In genomic region chr7:151059362-151060112, GRCh38 we compare ENCODE assay signal across 8 cellular contexts. TPM values are rescaled to one million over a fixed set of nuclear protein-coding genes. Genes with fewer than 3 reads are reported as not detected.
A peak's percentile ranks its signal among the peaks of the same experiment; 100 is the strongest.
DNase-seq lines count a peak whose midpoint lies in the region; ATAC-seq and TF ChIP-seq lines count a peak whose summit lies in the region.

A gene with protein sequence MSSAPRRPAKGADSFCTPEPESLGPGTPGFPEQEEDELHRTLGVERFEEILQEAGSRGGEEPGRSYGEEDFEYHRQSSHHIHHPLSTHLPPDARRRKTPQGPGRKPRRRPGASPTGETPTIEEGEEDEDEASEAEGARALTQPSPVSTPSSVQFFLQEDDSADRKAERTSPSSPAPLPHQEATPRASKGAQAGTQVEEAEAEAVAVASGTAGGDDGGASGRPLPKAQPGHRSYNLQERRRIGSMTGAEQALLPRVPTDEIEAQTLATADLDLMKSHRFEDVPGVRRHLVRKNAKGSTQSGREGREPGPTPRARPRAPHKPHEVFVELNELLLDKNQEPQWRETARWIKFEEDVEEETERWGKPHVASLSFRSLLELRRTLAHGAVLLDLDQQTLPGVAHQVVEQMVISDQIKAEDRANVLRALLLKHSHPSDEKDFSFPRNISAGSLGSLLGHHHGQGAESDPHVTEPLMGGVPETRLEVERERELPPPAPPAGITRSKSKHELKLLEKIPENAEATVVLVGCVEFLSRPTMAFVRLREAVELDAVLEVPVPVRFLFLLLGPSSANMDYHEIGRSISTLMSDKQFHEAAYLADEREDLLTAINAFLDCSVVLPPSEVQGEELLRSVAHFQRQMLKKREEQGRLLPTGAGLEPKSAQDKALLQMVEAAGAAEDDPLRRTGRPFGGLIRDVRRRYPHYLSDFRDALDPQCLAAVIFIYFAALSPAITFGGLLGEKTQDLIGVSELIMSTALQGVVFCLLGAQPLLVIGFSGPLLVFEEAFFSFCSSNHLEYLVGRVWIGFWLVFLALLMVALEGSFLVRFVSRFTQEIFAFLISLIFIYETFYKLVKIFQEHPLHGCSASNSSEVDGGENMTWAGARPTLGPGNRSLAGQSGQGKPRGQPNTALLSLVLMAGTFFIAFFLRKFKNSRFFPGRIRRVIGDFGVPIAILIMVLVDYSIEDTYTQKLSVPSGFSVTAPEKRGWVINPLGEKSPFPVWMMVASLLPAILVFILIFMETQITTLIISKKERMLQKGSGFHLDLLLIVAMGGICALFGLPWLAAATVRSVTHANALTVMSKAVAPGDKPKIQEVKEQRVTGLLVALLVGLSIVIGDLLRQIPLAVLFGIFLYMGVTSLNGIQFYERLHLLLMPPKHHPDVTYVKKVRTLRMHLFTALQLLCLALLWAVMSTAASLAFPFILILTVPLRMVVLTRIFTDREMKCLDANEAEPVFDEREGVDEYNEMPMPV (plus strand): TSS chr7:151059589. CDS start chr7:151061988, 2,399 bp downstream.

- dilution Hi-C loops in IMR-90 (cut with HindIII; ENCODE audit: low sequenced_read_pairs, unreplicated experiment): no loop called here

- H2AK5ac ChIP-seq in IMR-90 (ENCODE audit: low read depth, low read length): peak within 1 kb of the TSS; percentile 96

- peak within 1 kb of the TSS; percentile 97 for H3K14ac ChIP-seq in IMR-90 (replicated peaks; ENCODE audit: low read depth, low read length)

- in situ Hi-C loops in IMR-90 (cut with MboI; ENCODE audit: low sequenced_read_pairs): no loop called here

- H3K27me3 ChIP-seq in IMR-90 (ENCODE audit: control insufficient read depth, insufficient read depth, low read length) (no peaks in the 10 kb centered on the region), tibial artery (no peaks in the 10 kb centered on the region)

- peak within 1 kb of the TSS; percentile 100 for H2AK9ac ChIP-seq in IMR-90 (replicated peaks; ENCODE audit: low read depth, low read length, poor library complexity)

- peak within 1 kb of the TSS; percentile 69; the same call in 2 of the 3 replicates for H2BK15ac ChIP-seq in IMR-90 (ENCODE audit: low read depth, low read length)

- TF ChIP-seq POLR2A in IMR-90 (IDR thresholded peaks at IDR 0.05; ENCODE audit: low read depth, low read length): no peak; the same call in 1 of the 2 replicates

- H3K27ac ChIP-seq in IMR-90 (ENCODE audit: insufficient read depth, low read length): peak within 1 kb of the TSS; percentile 97
- H3K27ac ChIP-seq in tibial artery: peak within 1 kb of the TSS; percentile 91 to 98

- H4K91ac ChIP-seq in IMR-90 (ENCODE audit: insufficient read depth, low read depth, low read length): peak within 1 kb of the TSS; percentile 98

- peak within 1 kb of the TSS; percentile 84 for H2BK120ac ChIP-seq in IMR-90 (ENCODE audit: low read depth, low read length)

- H4K20me1 ChIP-seq in IMR-90 (ENCODE audit: insufficient read depth, low read length): peaks cover 25% of the 10 kb centered on the region

- peak within 1 kb of the TSS; percentile 94 to 100 for H4K8ac ChIP-seq in IMR-90 (ENCODE audit: low read depth in 2 of 2, low read length in 2 of 2)

- H3K9me3 ChIP-seq in IMR-90 (ENCODE audit: control insufficient read depth, insufficient read depth, low read length) (no peaks in the 10 kb centered on the region), tibial artery (no peaks in the 10 kb centered on the region)

- TF ChIP-seq RAD21 in IMR-90 (IDR thresholded peaks at IDR 0.05; ENCODE audit: low read length): 0 out of 2 replicates have a peak, but pooled peaks have one; percentile 21

- intact Hi-C loops in IMR-90 (cut with micrococcal nuclease) (loop anchor here (1.0 to 2.0 kb wide), 3 partner anchors 9 to 52 kb away; partner anchors contain the start of gene FASTK), tibial artery (cut with DNase I; ENCODE audit: low total_unique reads) (loop anchor here (2.0 kb wide), 2 partner anchors 27 to 31 kb away; partner anchors contain the start of genes ABCB8 and AGAP3)

- H3K9me3 Mint-ChIP-seq in activated naive CD4-positive, alpha-beta T cell treated with anti-CD3 and anti-CD28 coated beads, Interleukin-2, amount 50 U/mL, for 72 hours: no peaks in the 10 kb centered on the region

- peak within 1 kb of the TSS; percentile 18 for H2BK20ac ChIP-seq in IMR-90 (ENCODE audit: low read depth, low read length)

- peaks cover 43% of the 10 kb centered on the region for H3K4me1 ChIP-seq in IMR-90 (ENCODE audit: control insufficient read depth, insufficient read depth, low read length)
- peaks cover 0 to 61% (median 52%) of the 10 kb centered on the region in 4 donors for H3K4me1 ChIP-seq in tibial artery

- H3K4me3 ChIP-seq in IMR-90 (ENCODE audit: insufficient read depth, low read depth, low read length) (peak within 1 kb of the TSS; percentile 94), tibial artery (peak within 1 kb of the TSS; percentile 65 to 81)

- CTCF ChIA-PET in IMR-90 (lab: Yijun Ruan, JAX): no interaction called here

- peak within 1 kb of the TSS; percentile 80 for H4K5ac ChIP-seq in IMR-90 (ENCODE audit: low read depth, low read length)

- peak within 1 kb of the TSS; percentile 84 for H3K9ac ChIP-seq in IMR-90 (ENCODE audit: low read depth, low read length)

- H3K56ac ChIP-seq in IMR-90 (ENCODE audit: extremely low read depth, insufficient read depth, low read length): peak within 1 kb of the TSS; percentile 95

- BruUV-seq in IMR-90 (replicated peaks; lab: Mats Ljungman, UMichigan): no TSS peak

- no peaks in the 10 kb centered on the region for H3K36me3 Mint-ChIP-seq in activated naive CD4-positive, alpha-beta T cell treated with anti-CD3 and anti-CD28 coated beads, Interleukin-2, amount 50 U/mL, for 72 hours

- peaks cover 12% of the 10 kb centered on the region; the same call in 1 of the 2 replicates for H3K9me1 ChIP-seq in IMR-90 (ENCODE audit: insufficient read depth, low read length)

- H3K4ac ChIP-seq in IMR-90 (ENCODE audit: low read depth, low read length): peak within 1 kb of the TSS; percentile 97

- H3K18ac ChIP-seq in IMR-90 (ENCODE audit: low read depth, low read length): peak within 1 kb of the TSS; percentile 80

- POLR2A ChIA-PET in IMR-90 (lab: Charles Lee; ENCODE audit: unreplicated experiment): no interaction called here

- peak; percentile 38 for DNase-seq in COR-L47 (lab: John Stamatoyannopoulos, UW)
- peak; percentile 58 for DNase-seq in IMR-90
- peak; percentile 15 for DNase-seq in SKM-1 (lab: John Stamatoyannopoulos, UW; ENCODE audit: unreplicated experiment)
- DNase-seq in activated naive CD4-positive, alpha-beta T cell treated with anti-CD3 and anti-CD28 coated beads, Interleukin-2, amount 50 U/mL, for 72 hours (ENCODE audit: low spot score in 2 of 2): peak; percentile 73 to 75
- DNase-seq in glomerular endothelial cell (ENCODE audit: extremely low read depth, low read depth, low spot score): no peak
- peak; percentile 64 for DNase-seq in occipital lobe (lab: John Stamatoyannopoulos, UW)
- peak; percentile 77 to 92 for DNase-seq in tibial artery

- peak within 1 kb of the TSS; percentile 91 for H3K23ac ChIP-seq in IMR-90 (ENCODE audit: low read depth, low read length)

- H3K4me2 ChIP-seq in IMR-90 (ENCODE audit: low read depth, low read length): peak within 1 kb of the TSS; percentile 99

- peak within 1 kb of the TSS; percentile 95 for H2BK5ac ChIP-seq in IMR-90 (ENCODE audit: low read depth, low read length, poor library complexity, severe bottlenecking)

- peaks cover 20 to 64% of the 10 kb centered on the region in 2 experiments for H3K79me1 ChIP-seq in IMR-90 (ENCODE audit: low read depth in 1 of 2, low read length in 2 of 2)

- TF ChIP-seq CTCF in IMR-90 (conservative IDR thresholded peaks at IDR 0.05; ENCODE audit: low read depth, low read length): peak; percentile 49
- peak; percentile 42 to 45 for TF ChIP-seq CTCF in tibial artery (IDR thresholded peaks at IDR 0.05)

- peak within 1 kb of the TSS; percentile 86 to 92 for H3K27ac Mint-ChIP-seq in activated naive CD4-positive, alpha-beta T cell treated with anti-CD3 and anti-CD28 coated beads, Interleukin-2, amount 50 U/mL, for 72 hours

- 0% methylated on average over 1 of the region's 75 CpGs; no CpG with 5 or more reads in 1 of the 2 experiments for WGBS in IMR-90 (ENCODE audit: extremely low coverage in 2 of 2, insufficient read length in 1 of 2), 2 experiments

- peak within 1 kb of the TSS; percentile 95 for H2AFZ ChIP-seq in IMR-90 (replicated peaks; ENCODE audit: low read length, poor library complexity)

- ATAC-seq in GM19467 (IDR thresholded peaks at IDR 0.05; ENCODE audit: unreplicated experiment) (peak; percentile 24), IMR-90 (ENCODE audit: low read depth) (peak; percentile 32)
- ATAC-seq in activated naive CD4-positive, alpha-beta T cell treated with anti-CD3 and anti-CD28 coated beads, Interleukin-2, amount 50 U/mL, for 72 hours: peak; percentile 13 to 25

- H3K36me3 ChIP-seq in IMR-90 (ENCODE audit: control insufficient read depth, insufficient read depth, low read length) (peaks cover 3% of the 10 kb centered on the region; the same call in 1 of the 2 replicates), tibial artery (peaks cover 4 to 8% (median 4%) of the 10 kb centered on the region in 3 donors)

TF ChIP-seq in IMR-90, 13 proteins besides CTCF, POLR2A, EP300 and RAD21:
- TF ChIP-seq SMC3 (IDR thresholded peaks at IDR 0.05; ENCODE audit: low read depth, low read length) (no peak), MAZ (IDR thresholded peaks at IDR 0.05; ENCODE audit: borderline replicate concordance, low read depth, low read length) (peak; percentile 98)

RNA-seq across cellular contexts. Expression of the gene that starts here (rescaled TPM):
- total RNA-seq in IMR-90 (2012; rRNA removed) (25.3 and 29.6 TPM in 2 replicates), glomerular endothelial cell (114 and 175 TPM in 2 replicates), occipital lobe (13.7 TPM)
- 91.0 and 112 TPM in 2 replicates for polyA plus RNA-seq in IMR-90 (2012; rRNA removed)
- polyA plus RNA-seq in IMR-90 (2012; cell fraction: cytosol; rRNA removed): 70.2 and 89.3 TPM in 2 replicates
- polyA plus RNA-seq in IMR-90 (2012; cell fraction: nucleus; rRNA removed; ENCODE audit: low replicate concordance): 205 and 510 TPM in 2 replicates
- 10 to 100 TPM; 48.9 to 99.6 TPM for total RNA-seq in activated naive CD4-positive, alpha-beta T cell treated with anti-CD3 and anti-CD28 coated beads, Interleukin-2, amount 50 U/mL, for 72 hours
